13 cellular contexts compared by ENCODE assay signal in the genomic region with DNA sequence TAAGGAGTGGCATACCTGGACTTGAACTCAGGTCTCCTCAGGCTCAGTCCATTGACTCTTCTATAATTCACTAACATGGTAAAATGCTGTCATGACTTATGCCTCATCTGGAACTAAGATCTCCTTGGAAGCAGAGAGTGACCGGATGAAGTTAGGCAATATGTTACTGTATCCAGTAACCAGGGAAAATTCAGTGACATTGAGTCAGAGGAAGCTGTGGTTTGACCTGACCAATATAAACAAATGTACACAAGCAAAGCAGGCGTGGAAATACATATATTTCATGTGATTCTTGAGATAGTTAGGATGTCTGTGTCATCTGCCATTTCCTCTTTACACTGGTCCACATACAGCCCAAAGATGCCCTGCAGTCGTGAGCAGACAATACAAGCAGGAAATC. TPM values are rescaled to one million over a fixed set of nuclear protein-coding genes. Genes with fewer than 3 reads are reported as not detected.
DNase-seq lines count a peak whose midpoint lies in the region; ATAC-seq, FAIRE-seq and TF ChIP-seq lines count a peak whose summit lies in the region.
"Had no signal": no experiment of that assay in that cellular context is flagged by ENCODE, and none has a peak within 500 bp of the region (broad histone marks: within the 10 kb centered on the region; RNA-seq: fewer than 3 reads in every experiment).

No MANE protein-coding gene starts in this region.

- H2AFZ ChIP-seq in PC-3 (ENCODE audit: low read length) (no peak overlapping the region), endothelial cell of umbilical vein (ENCODE audit: low read depth, low read length) (no peak overlapping the region)

- H3K9me3 Mint-ChIP-seq in activated T-cell treated with anti-CD3 and anti-CD28 coated beads, Interleukin-2, amount 50 U/mL, for 24 hours, result peaks cover 2% of the 10 kb centered on the region

- CTCF ChIA-PET in PC-3 (lab: Charles Lee), result no interaction called here
- CTCF ChIA-PET in endothelial cell of umbilical vein (lab: Charles Lee), result interaction anchor here (0.8 to 2.6 kb wide), 9 partner anchors 17 to 222 kb away, joined by 3 to 8 read pairs (median 4); partner anchors contain the start of gene SGIP1

- POLR2A ChIA-PET in PC-3 (lab: Charles Lee; ENCODE audit: unreplicated experiment) (no interaction called here), endothelial cell of umbilical vein (lab: Charles Lee) (no interaction called here)

- dilution Hi-C loops in endothelial cell of umbilical vein (cut with MboI; ENCODE audit: extremely low pct_ligation_motif_present, low sequenced_read_pairs), result no loop called here

- in situ Hi-C loops in Caki2 (cut with HindIII; ENCODE audit: low pct_unique_long_range_greater_than_20kb, low sequenced_read_pairs), result no loop called here

- no peak overlapping the region for H3K4me3 ChIP-seq in PC-3 (ENCODE audit: low read length)
- H3K4me3 ChIP-seq in endothelial cell of umbilical vein (replicated peaks in 1 of 3; ENCODE audit: insufficient read depth in 1 of 3, low read depth in 1 of 3, low read length in 3 of 3), result no peak overlapping the region
- no peak overlapping the region for H3K4me3 ChIP-seq in psoas muscle
- H3K4me3 ChIP-seq: cardiac muscle cell, HAP-1 had no signal

- no peak overlapping the region for H3K4me3 Mint-ChIP-seq in activated T-cell treated with anti-CD3 and anti-CD28 coated beads, Interleukin-2, amount 50 U/mL, for 24 hours
- H3K4me3 Mint-ChIP-seq: nephron progenitor cell had no signal

- intact Hi-C loops in PC-3 (cut with micrococcal nuclease) (no loop called here), endothelial cell of umbilical vein (cut with micrococcal nuclease) (loop anchor here (1.0 to 10.0 kb wide), 14 partner anchors 21 to 1139 kb away; partner anchors contain the start of genes DYNLT5, LEPR and LEPROT), psoas muscle (cut with DNase I) (no loop called here)

- H3K27ac Mint-ChIP-seq in activated T-cell treated with anti-CD3 and anti-CD28 coated beads, Interleukin-2, amount 50 U/mL, for 24 hours, result no peak overlapping the region

- DNase-seq in Caki2 (ENCODE audit: low read depth), result peak; percentile 92
- peak; percentile 96 for DNase-seq in PC-3
- DNase-seq in endothelial cell of umbilical vein (ENCODE audit: low read depth, low spot score), result peak; percentile 97
- no peak for DNase-seq in psoas muscle
- DNase-seq in NCI-H446 (lab: John Stamatoyannopoulos, UW), result no peak
- no peak for DNase-seq in NCI-H2227 (lab: John Stamatoyannopoulos, UW; ENCODE audit: unreplicated experiment)
- no peak for DNase-seq in activated T-cell treated with anti-CD3 and anti-CD28 coated beads, Interleukin-2, amount 50 U/mL, for 24 hours
- no peak for DNase-seq in NCI-H1417 treated with DMSO at 0.1 percent for 48 hours (lab: John Stamatoyannopoulos, UW)
- DNase-seq: NCI-H1105 treated with DMSO at 0.1 percent for 48 hours, nephron progenitor cell, WERI-Rb-1 had no signal

- FAIRE-seq in endothelial cell of umbilical vein (lab: Jason Lieb, UNC), result peak; percentile 92

- WGBS in psoas muscle, 3 donors, result 78 to 84% (median 81%) methylated on average over 3 of the region's 3 CpGs

- no peaks in the 10 kb centered on the region for H3K9me2 ChIP-seq in PC-3 (replicated peaks; ENCODE audit: low read length)

- no TSS peak for BruUV-seq in PC-3 (replicated peaks; lab: Mats Ljungman, UMichigan)
- BruUV-seq in endothelial cell of umbilical vein (replicated peaks; lab: Mats Ljungman, UMichigan), result no TSS peak

- no peaks in the 10 kb centered on the region for H3K4me1 Mint-ChIP-seq in activated T-cell treated with anti-CD3 and anti-CD28 coated beads, Interleukin-2, amount 50 U/mL, for 24 hours (ENCODE audit: low read depth)

- H3K36me3 ChIP-seq in PC-3 (ENCODE audit: low read depth, low read length), result no peaks in the 10 kb centered on the region
- H3K36me3 ChIP-seq in endothelial cell of umbilical vein (ENCODE audit: control insufficient read depth in 2 of 2, extremely low read depth in 1 of 2, insufficient read depth in 2 of 2, low read length in 2 of 2), result no peaks in the 10 kb centered on the region
- H3K36me3 ChIP-seq in psoas muscle (ENCODE audit: insufficient read depth in 1 of 2, low read depth in 1 of 2), result no peaks in the 10 kb centered on the region
- H3K36me3 ChIP-seq: cardiac muscle cell, HAP-1, WERI-Rb-1 had no signal

- H3K9ac ChIP-seq in PC-3 (ENCODE audit: low read length) (no peak overlapping the region), endothelial cell of umbilical vein (replicated peaks; ENCODE audit: extremely low read depth, insufficient read depth, low read length) (peak overlapping the region; percentile 87)

- no peaks in the 10 kb centered on the region for H3K9me1 ChIP-seq in endothelial cell of umbilical vein (replicated peaks; ENCODE audit: control insufficient read depth, extremely low read depth, insufficient read depth, low read length)

- H4K20me1 ChIP-seq in PC-3 (ENCODE audit: low read length), result no peaks in the 10 kb centered on the region
- no peaks in the 10 kb centered on the region for H4K20me1 ChIP-seq in endothelial cell of umbilical vein (replicated peaks; ENCODE audit: control insufficient read depth, extremely low read depth, insufficient read depth, low read length)

- H3K27ac ChIP-seq in PC-3 (ENCODE audit: low read length) (peak overlapping the region; percentile 37), endothelial cell of umbilical vein (ENCODE audit: insufficient read depth, low read depth, low read length) (peak overlapping the region; percentile 98), psoas muscle (peak overlapping the region; percentile 57)
- H3K27ac ChIP-seq: cardiac muscle cell, WERI-Rb-1 had no signal

- H3K4me2 ChIP-seq in PC-3 (ENCODE audit: low read length), result peak overlapping the region; percentile 28
- peak overlapping the region; percentile 84 for H3K4me2 ChIP-seq in endothelial cell of umbilical vein (ENCODE audit: insufficient read depth, low read length)

- H3K4me1 ChIP-seq in PC-3 (ENCODE audit: insufficient read depth, low read length) (peaks cover 26% of the 10 kb centered on the region), endothelial cell of umbilical vein (ENCODE audit: control insufficient read depth, extremely low read depth, insufficient read depth, low read length) (peaks cover 29% of the 10 kb centered on the region), psoas muscle (no peaks in the 10 kb centered on the region)
- H3K4me1 ChIP-seq: HAP-1 had no signal

- TF ChIP-seq CTCF in PC-3 (conservative IDR thresholded peaks at IDR 0.05; ENCODE audit: low read depth, low read length) (no peak), endothelial cell of umbilical vein (IDR thresholded peaks at IDR 0.05; ENCODE audit: extremely low read depth in 1 of 2, insufficient read depth in 1 of 2, low read depth in 1 of 2, low read length in 2 of 2) (no peak), psoas muscle (IDR thresholded peaks at IDR 0.05) (no peak)

- peak; percentile 48 for TF ChIP-seq POLR2A in endothelial cell of umbilical vein (IDR thresholded peaks at IDR 0.05; ENCODE audit: low read depth, low read length)

- no peaks in the 10 kb centered on the region for H3F3A ChIP-seq in PC-3 (ENCODE audit: low read length, unreplicated experiment)

- ATAC-seq in PC-3, result peak; percentile 95
- ATAC-seq in psoas muscle, result peak; percentile 23 to 57 (median 46)

- H3K27me3 Mint-ChIP-seq in activated T-cell treated with anti-CD3 and anti-CD28 coated beads, Interleukin-2, amount 50 U/mL, for 24 hours, result peaks cover 16% of the 10 kb centered on the region

- no peaks in the 10 kb centered on the region for H3K36me3 Mint-ChIP-seq in activated T-cell treated with anti-CD3 and anti-CD28 coated beads, Interleukin-2, amount 50 U/mL, for 24 hours (ENCODE audit: low read depth)

- H3K9me3 ChIP-seq in PC-3 (ENCODE audit: low read length) (no peaks in the 10 kb centered on the region), endothelial cell of umbilical vein (replicated peaks; ENCODE audit: control insufficient read depth, insufficient read depth, low read length) (no peaks in the 10 kb centered on the region), psoas muscle (no peaks in the 10 kb centered on the region)
- H3K9me3 ChIP-seq: HAP-1 had no signal

- H3K79me2 ChIP-seq in PC-3 (ENCODE audit: low read length), result no peaks in the 10 kb centered on the region
- no peaks in the 10 kb centered on the region for H3K79me2 ChIP-seq in endothelial cell of umbilical vein (ENCODE audit: control insufficient read depth, insufficient read depth, low read length)

- H3K27me3 ChIP-seq in PC-3 (ENCODE audit: low read length) (no peaks in the 10 kb centered on the region), endothelial cell of umbilical vein (ENCODE audit: control insufficient read depth in 2 of 2, insufficient read depth in 2 of 2, low read length in 2 of 2) (no peaks in the 10 kb centered on the region), psoas muscle (ENCODE audit: insufficient read depth in 3 of 3, low read length in 2 of 3) (no peaks in the 10 kb centered on the region)
- H3K27me3 ChIP-seq: cardiac muscle cell had no signal

TF ChIP-seq in endothelial cell of umbilical vein, 7 proteins besides CTCF, POLR2A, EP300 and RAD21:
- TF ChIP-seq MYC (IDR thresholded peaks at IDR 0.05; ENCODE audit: low read depth, low read length) (no peak), JUN (IDR thresholded peaks at IDR 0.05; ENCODE audit: borderline replicate concordance, insufficient read depth, insufficient read length, low read depth) (peak; percentile 99), POLR2AphosphoS5 (IDR thresholded peaks at IDR 0.05; ENCODE audit: insufficient read depth, low read depth, low read length) (peak; percentile 88), FOS (IDR thresholded peaks at IDR 0.05; ENCODE audit: borderline replicate concordance, insufficient read depth, low read length) (peak; percentile 97), GATA2 (IDR thresholded peaks at IDR 0.05; ENCODE audit: insufficient read depth, insufficient read length, low read depth, low read length) (peak; percentile 96)
- TF ChIP-seq, protein P1, sequence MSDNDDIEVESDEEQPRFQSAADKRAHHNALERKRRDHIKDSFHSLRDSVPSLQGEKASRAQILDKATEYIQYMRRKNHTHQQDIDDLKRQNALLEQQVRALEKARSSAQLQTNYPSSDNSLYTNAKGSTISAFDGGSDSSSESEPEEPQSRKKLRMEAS (IDR thresholded peaks at IDR 0.05; ENCODE audit: insufficient read depth, insufficient read length), result no peak

RNA-seq across cellular contexts. Expression of gene SGIP1, which starts 30.3 kb away (rescaled TPM):
- 8.5 and 26.8 TPM in 2 replicates for total RNA-seq in Caki2 (2014; rRNA removed; shearing (Covaris generic); ENCODE audit: low replicate concordance)
- total RNA-seq in PC-3 (2014; rRNA removed) (not detected in 2 replicates), endothelial cell of umbilical vein (51.0 and 68.9 TPM in 2 replicates), psoas muscle (1 to 10 TPM in 3 of 4 donors, under 1 TPM in 1; 0.74 to 3.7 (median 1.6) TPM)
- polyA plus RNA-seq in endothelial cell of umbilical vein (30.4 and 30.9 TPM in 2 replicates), psoas muscle (1 to 10 TPM in 2 of 3 donors, under 1 TPM in 1; 0.79 to 1.5 (median 1.0) TPM)
- 11.2 and 13.2 TPM in 2 replicates for polyA plus RNA-seq in endothelial cell of umbilical vein (2011; cell fraction: cytosol; rRNA removed)
- 121 and 134 TPM in 2 replicates for polyA plus RNA-seq in endothelial cell of umbilical vein (2011; cell fraction: nucleus; rRNA removed)
- 17.7 and 26.2 TPM in 2 replicates for polyA plus RNA-seq in endothelial cell of umbilical vein (2012)
- polyA minus RNA-seq in endothelial cell of umbilical vein, result 102 and 106 TPM in 2 replicates
- not detected for polyA minus RNA-seq in endothelial cell of umbilical vein (2011; cell fraction: cytosol; rRNA and poly(A)+ RNA removed)
- 283 and 309 TPM in 2 replicates for polyA minus RNA-seq in endothelial cell of umbilical vein (2011; cell fraction: nucleus; rRNA and poly(A)+ RNA removed)

Comparison
In these comparisons a context has a peak if more than half of its experiments do, and no peak if none do; other contexts are left out.
1. DNase-seq: peak in Caki2 (single experiment), PC-3 (single experiment) and endothelial cell of umbilical vein (single experiment); none in psoas muscle (0 of 2), NCI-H446 (0 of 2), NCI-H2227 (single experiment), activated T-cell treated with anti-CD3 and anti-CD28 coated beads, Interleukin-2, amount 50 U/mL, for 24 hours (single experiment) and NCI-H1417 treated with DMSO at 0.1 percent for 48 hours (single experiment).
2. H3K27ac ChIP-seq: peak in every context shown above with its lines; median percentile 98 in endothelial cell of umbilical vein; 57 in psoas muscle; 37 in PC-3.